Comparison of ENCODE assay signal across 8 cellular contexts in genomic region chr22:28019881-28020861, GRCh38.
DNase-seq lines count a peak whose midpoint lies in the region; ATAC-seq, FAIRE-seq and TF ChIP-seq lines count a peak whose summit lies in the region.

No MANE protein-coding gene starts in this region.

- H3K4me3 ChIP-seq in NB4 (ENCODE audit: low read depth, low read length) (no peak overlapping the region), bronchial epithelial cell (ENCODE audit: low read depth, low read length) (no peak overlapping the region), kidney epithelial cell (ENCODE audit: low read depth, low read length) (no peak overlapping the region)

- DNase-seq in NCI-H526 (lab: John Stamatoyannopoulos, UW) (peak; percentile 13 to 72), NCI-H526 treated with DMSO at 0.1 percent for 48 hours (lab: John Stamatoyannopoulos, UW) (no peak), NB4 (ENCODE audit: low read depth) (peak; percentile 54), WTC11 (ENCODE audit: low spot score) (peak; percentile 89), bronchial epithelial cell (ENCODE audit: low read depth) (peak; percentile 23), kidney epithelial cell (ENCODE audit: low read depth) (no peak)
- peak; percentile 76 for DNase-seq in stimulated activated CD4-positive, alpha-beta T cell treated with anti-CD3 and anti-CD28 coated beads, Interleukin-15, amount 100 ng/mL, for 24 hours

- POLR2A ChIA-PET in WTC11 (lab: Charles Lee), result interaction anchor here (0.5 to 1.1 kb wide), 4 partner anchors 423 to 828 kb away, joined by 3 read pairs; no protein-coding TSS in a partner anchor

- H3K27ac Mint-ChIP-seq in WTC11, result peak overlapping the region; percentile 80

- H3K27me3 ChIP-seq in bronchial epithelial cell (ENCODE audit: control insufficient read depth, insufficient read depth, low read length), result peaks cover 2% of the 10 kb centered on the region
- no peaks in the 10 kb centered on the region for H3K27me3 ChIP-seq in kidney epithelial cell (ENCODE audit: control insufficient read depth, insufficient read depth, low read length)

- peak; percentile 91 for ATAC-seq in WTC11
- ATAC-seq in HG02642 (IDR thresholded peaks at IDR 0.05; ENCODE audit: poor library complexity, unreplicated experiment), result no peak

- H3K36me3 ChIP-seq in bronchial epithelial cell (ENCODE audit: control insufficient read depth, insufficient read depth, low read length) (no peaks in the 10 kb centered on the region), kidney epithelial cell (ENCODE audit: control insufficient read depth, insufficient read depth, low read length) (no peaks in the 10 kb centered on the region)

- peak; percentile 93 for TF ChIP-seq CTCF in NB4 (IDR thresholded peaks at IDR 0.05; ENCODE audit: low read depth, low read length)
- peak; percentile 94 for TF ChIP-seq CTCF in WTC11 (IDR thresholded peaks at IDR 0.05)
- peak; percentile 93 for TF ChIP-seq CTCF in bronchial epithelial cell (IDR thresholded peaks at IDR 0.05; ENCODE audit: insufficient read depth, low read length, severe bottlenecking)
- TF ChIP-seq CTCF in kidney epithelial cell (IDR thresholded peaks at IDR 0.05; ENCODE audit: insufficient read depth, low read length, poor library complexity, severe bottlenecking), result peak; percentile 98

- no peaks in the 10 kb centered on the region for H3K9me3 Mint-ChIP-seq in WTC11

- no peaks in the 10 kb centered on the region for H3K36me3 Mint-ChIP-seq in WTC11

- CTCF ChIA-PET in WTC11 (lab: Charles Lee), result interaction anchor here (0.5 to 4.9 kb wide), 47 partner anchors 9 to 579 kb away, joined by 3 to 52 read pairs (median 4); partner anchors contain the start of gene PITPNB

- H3K4me1 Mint-ChIP-seq in WTC11, result peaks cover 8% of the 10 kb centered on the region

- no peaks in the 10 kb centered on the region for H3K27me3 Mint-ChIP-seq in WTC11 (ENCODE audit: low read depth)

- FAIRE-seq in bronchial epithelial cell (lab: Jason Lieb, UNC), result no peak

- H3K4me3 Mint-ChIP-seq in WTC11, result no peak overlapping the region

- TF ChIP-seq POLR2A in NB4 (IDR thresholded peaks at IDR 0.05; ENCODE audit: extremely low read depth, insufficient read length), result no peak

TF ChIP-seq in WTC11, 78 proteins besides CTCF, POLR2A, EP300 and RAD21:
- TF ChIP-seq ZNF138 (CRISPR knock-in tag; conservative IDR thresholded peaks at IDR 0.05) (no peak), ATF6 (CRISPR knock-in tag; IDR thresholded peaks at IDR 0.05) (no peak)
- TF ChIP-seq, protein P1, sequence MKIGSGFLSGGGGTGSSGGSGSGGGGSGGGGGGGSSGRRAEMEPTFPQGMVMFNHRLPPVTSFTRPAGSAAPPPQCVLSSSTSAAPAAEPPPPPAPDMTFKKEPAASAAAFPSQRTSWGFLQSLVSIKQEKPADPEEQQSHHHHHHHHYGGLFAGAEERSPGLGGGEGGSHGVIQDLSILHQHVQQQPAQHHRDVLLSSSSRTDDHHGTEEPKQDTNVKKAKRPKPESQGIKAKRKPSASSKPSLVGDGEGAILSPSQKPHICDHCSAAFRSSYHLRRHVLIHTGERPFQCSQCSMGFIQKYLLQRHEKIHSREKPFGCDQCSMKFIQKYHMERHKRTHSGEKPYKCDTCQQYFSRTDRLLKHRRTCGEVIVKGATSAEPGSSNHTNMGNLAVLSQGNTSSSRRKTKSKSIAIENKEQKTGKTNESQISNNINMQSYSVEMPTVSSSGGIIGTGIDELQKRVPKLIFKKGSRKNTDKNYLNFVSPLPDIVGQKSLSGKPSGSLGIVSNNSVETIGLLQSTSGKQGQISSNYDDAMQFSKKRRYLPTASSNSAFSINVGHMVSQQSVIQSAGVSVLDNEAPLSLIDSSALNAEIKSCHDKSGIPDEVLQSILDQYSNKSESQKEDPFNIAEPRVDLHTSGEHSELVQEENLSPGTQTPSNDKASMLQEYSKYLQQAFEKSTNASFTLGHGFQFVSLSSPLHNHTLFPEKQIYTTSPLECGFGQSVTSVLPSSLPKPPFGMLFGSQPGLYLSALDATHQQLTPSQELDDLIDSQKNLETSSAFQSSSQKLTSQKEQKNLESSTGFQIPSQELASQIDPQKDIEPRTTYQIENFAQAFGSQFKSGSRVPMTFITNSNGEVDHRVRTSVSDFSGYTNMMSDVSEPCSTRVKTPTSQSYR (CRISPR knock-in tag; IDR thresholded peaks at IDR 0.05), result no peak
- TF ChIP-seq, protein P2, sequence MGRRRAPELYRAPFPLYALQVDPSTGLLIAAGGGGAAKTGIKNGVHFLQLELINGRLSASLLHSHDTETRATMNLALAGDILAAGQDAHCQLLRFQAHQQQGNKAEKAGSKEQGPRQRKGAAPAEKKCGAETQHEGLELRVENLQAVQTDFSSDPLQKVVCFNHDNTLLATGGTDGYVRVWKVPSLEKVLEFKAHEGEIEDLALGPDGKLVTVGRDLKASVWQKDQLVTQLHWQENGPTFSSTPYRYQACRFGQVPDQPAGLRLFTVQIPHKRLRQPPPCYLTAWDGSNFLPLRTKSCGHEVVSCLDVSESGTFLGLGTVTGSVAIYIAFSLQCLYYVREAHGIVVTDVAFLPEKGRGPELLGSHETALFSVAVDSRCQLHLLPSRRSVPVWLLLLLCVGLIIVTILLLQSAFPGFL (CRISPR knock-in tag; IDR thresholded peaks at IDR 0.05; ENCODE audit: borderline replicate concordance), result no peak

Comparison
In these comparisons a context has a peak if more than half of its experiments do, and no peak if none do; other contexts are left out.
1. DNase-seq: peak in NCI-H526 (2 of 2), NB4 (single experiment), WTC11 (single experiment), bronchial epithelial cell (single experiment) and stimulated activated CD4-positive, alpha-beta T cell treated with anti-CD3 and anti-CD28 coated beads, Interleukin-15, amount 100 ng/mL, for 24 hours (single experiment); none in NCI-H526 treated with DMSO at 0.1 percent for 48 hours (single experiment) and kidney epithelial cell (single experiment).
2. Peak in every context shown above with its lines, with median percentiles within 50 percentile points of each other: CTCF ChIP-seq.